Comparison of ENCODE assay signal across 23 cellular contexts in the genomic region with DNA sequence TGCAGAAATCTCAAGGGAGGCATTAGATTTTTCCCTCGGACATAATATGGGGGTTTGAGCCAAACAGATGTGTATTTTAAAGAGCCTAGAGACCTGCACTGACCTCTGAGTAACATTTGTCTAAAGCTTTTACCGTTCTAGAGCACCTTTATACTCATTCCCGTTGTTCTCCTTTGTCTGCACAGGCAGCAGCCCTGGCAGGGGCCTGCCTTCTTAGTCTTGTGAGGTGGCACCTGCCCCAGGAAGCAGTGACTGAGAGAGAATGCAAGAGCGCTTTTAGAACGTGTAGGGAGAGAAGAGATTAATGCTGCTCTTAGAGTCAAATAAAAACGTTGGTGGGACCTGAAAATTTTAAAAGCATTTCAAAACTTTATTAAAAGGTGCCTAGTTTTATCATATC. TPM values are rescaled to one million over a fixed set of nuclear protein-coding genes. Genes with fewer than 3 reads are reported as not detected.
DNase-seq lines count a peak whose midpoint lies in the region; TF ChIP-seq lines count a peak whose summit lies in the region.
"Had no signal": no experiment of that assay in that cellular context is flagged by ENCODE, and none has a peak within 500 bp of the region (broad histone marks: within the 10 kb centered on the region; RNA-seq: fewer than 3 reads in every experiment).

No MANE protein-coding gene starts in this region.

- H3K4me3 ChIP-seq in BE2C (ENCODE audit: low read depth, low read length) = no peak overlapping the region

- peak overlapping the region; percentile 40 for H3K27ac ChIP-seq in epithelial cell of prostate

- H3K36me3 ChIP-seq in BE2C = no peaks in the 10 kb centered on the region

- TF ChIP-seq CTCF in BE2C (IDR thresholded peaks at IDR 0.05; ENCODE audit: low read depth, low read length) = no peak

- H3K36me3 Mint-ChIP-seq in activated T-cell treated with anti-CD3 and anti-CD28 coated beads, Interleukin-2, amount 50 U/mL, for 24 hours (ENCODE audit: low read depth) = no peaks in the 10 kb centered on the region
- H3K36me3 Mint-ChIP-seq: activated naive CD4-positive, alpha-beta T cell treated with anti-CD3 and anti-CD28 coated beads, Interleukin-2, amount 50 U/mL, for 24 hours; WTC11 had no signal

- H3K9me3 Mint-ChIP-seq in activated T-cell treated with anti-CD3 and anti-CD28 coated beads, Interleukin-2, amount 50 U/mL, for 24 hours = peaks cover 5% of the 10 kb centered on the region
- H3K9me3 Mint-ChIP-seq: activated naive CD4-positive, alpha-beta T cell treated with anti-CD3 and anti-CD28 coated beads, Interleukin-2, amount 50 U/mL, for 24 hours had no signal

- no peaks in the 10 kb centered on the region for H3K27me3 ChIP-seq in BE2C

- DNase-seq in NCI-H2171 treated with DMSO at 0.1 percent for 48 hours (lab: John Stamatoyannopoulos, UW) = peak; percentile 3
- no peak for DNase-seq in NCI-H2171 (lab: John Stamatoyannopoulos, UW)
- peak; percentile 68 for DNase-seq in NCI-H2227 treated with DMSO at 0.1 percent for 48 hours (lab: John Stamatoyannopoulos, UW)
- DNase-seq in epithelial cell of prostate (ENCODE audit: low read depth, low spot score) = no peak
- DNase-seq in HuH-7 (ENCODE audit: low spot score) = no peak
- no peak for DNase-seq in BE2C
- DNase-seq in DMS53 (lab: John Stamatoyannopoulos, UW) = no peak
- no peak for DNase-seq in activated T-cell treated with anti-CD3 and anti-CD28 coated beads, Interleukin-2, amount 50 U/mL, for 24 hours
- DNase-seq: activated CD4-positive, alpha-beta T cell treated with anti-CD3 and anti-CD28 coated beads, Interleukin-2, amount 50 U/mL, for 4 hours; aorta; cortex of kidney; HCEC 1CT; IMR-90; mammary epithelial cell; NCI-H1417 treated with DMSO at 0.1 percent for 48 hours; NCI-H2081 treated with DMSO at 0.1 percent for 48 hours; NCI-H774; SHP77; SW 1271; T1000; trophoblast cell had no signal

- H3K27me3 Mint-ChIP-seq in activated T-cell treated with anti-CD3 and anti-CD28 coated beads, Interleukin-2, amount 50 U/mL, for 24 hours = no peaks in the 10 kb centered on the region
- H3K27me3 Mint-ChIP-seq: activated naive CD4-positive, alpha-beta T cell treated with anti-CD3 and anti-CD28 coated beads, Interleukin-2, amount 50 U/mL, for 24 hours had no signal

- H3K27ac Mint-ChIP-seq in activated T-cell treated with anti-CD3 and anti-CD28 coated beads, Interleukin-2, amount 50 U/mL, for 24 hours = no peak overlapping the region
- H3K27ac Mint-ChIP-seq: activated naive CD4-positive, alpha-beta T cell treated with anti-CD3 and anti-CD28 coated beads, Interleukin-2, amount 50 U/mL, for 24 hours; WTC11 had no signal

- peaks cover 7% of the 10 kb centered on the region for H3K4me1 ChIP-seq in BE2C

- H3K9me3 ChIP-seq in BE2C = no peaks in the 10 kb centered on the region

- H3K4me1 Mint-ChIP-seq in activated T-cell treated with anti-CD3 and anti-CD28 coated beads, Interleukin-2, amount 50 U/mL, for 24 hours (ENCODE audit: low read depth) = peaks cover 16% of the 10 kb centered on the region

- no peak overlapping the region for H3K4me3 Mint-ChIP-seq in activated T-cell treated with anti-CD3 and anti-CD28 coated beads, Interleukin-2, amount 50 U/mL, for 24 hours
- H3K4me3 Mint-ChIP-seq: activated naive CD4-positive, alpha-beta T cell treated with anti-CD3 and anti-CD28 coated beads, Interleukin-2, amount 50 U/mL, for 24 hours; WTC11 had no signal

RNA-seq across cellular contexts. Expression of gene KIAA0040, which starts 25.6 kb away (rescaled TPM):
- not detected for polyA plus RNA-seq in BE2C (2012; ENCODE audit: insufficient read depth, insufficient read length, low read depth)

Comparison
In these comparisons a context has a peak if more than half of its experiments do, and no peak if none do; other contexts are left out.
1. DNase-seq: peak in NCI-H2171 treated with DMSO at 0.1 percent for 48 hours (single experiment) and NCI-H2227 treated with DMSO at 0.1 percent for 48 hours (single experiment); none in NCI-H2171 (single experiment), epithelial cell of prostate (single experiment), HuH-7 (single experiment), BE2C (single experiment), DMS53 (single experiment) and activated T-cell treated with anti-CD3 and anti-CD28 coated beads, Interleukin-2, amount 50 U/mL, for 24 hours (single experiment).